In the genomic region with DNA sequence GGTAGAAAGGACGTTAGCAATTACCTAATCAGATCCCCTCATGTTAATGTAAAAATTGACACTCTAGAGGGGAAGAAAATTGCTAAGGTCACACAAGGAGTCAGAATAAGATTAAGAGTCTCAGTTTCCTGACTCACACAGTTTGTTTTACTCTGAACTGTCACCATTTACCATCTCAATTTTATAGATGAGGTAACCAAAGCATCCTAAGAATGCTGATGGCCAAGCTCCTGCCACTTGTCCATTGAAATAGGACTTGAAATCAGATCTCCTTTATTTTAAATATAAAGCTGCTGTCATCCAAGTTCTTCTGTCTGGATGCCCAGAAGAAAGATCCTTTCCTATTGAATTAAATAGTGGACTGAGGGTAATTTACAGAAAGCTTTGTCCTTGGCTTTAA, we compare ENCODE assay signal across 11 cellular contexts.
DNase-seq lines count a peak whose midpoint lies in the region; ATAC-seq, FAIRE-seq and TF ChIP-seq lines count a peak whose summit lies in the region.
"Had no signal": no experiment of that assay in that cellular context is flagged by ENCODE, and none has a peak within 500 bp of the region (broad histone marks: within the 10 kb centered on the region; RNA-seq: fewer than 3 reads in every experiment).

No MANE protein-coding gene starts in this region.

- H3K4me3 ChIP-seq in right lobe of liver, result no peak overlapping the region

- no peaks in the 10 kb centered on the region for H3K9me3 ChIP-seq in right lobe of liver

- DNase-seq in GM19239 (ENCODE audit: insufficient read length, low spot score) (no peak), RPMI7951 (ENCODE audit: low read depth) (peak; percentile 2), glomerular visceral epithelial cell (ENCODE audit: extremely low spot score) (peak; percentile 1), renal cortical epithelial cell (ENCODE audit: low read depth) (peak; percentile 2), epidermal melanocyte (ENCODE audit: insufficient read length, low spot score) (no peak), right lobe of liver (no peak)
- DNase-seq: CD8-positive, alpha-beta T cell; Karpas-422; midbrain; NCI-H2029 had no signal

- no peak for ATAC-seq in HG02852 (IDR thresholded peaks at IDR 0.05; ENCODE audit: unreplicated experiment)
- ATAC-seq in right lobe of liver, result no peak
- ATAC-seq: CD8-positive, alpha-beta T cell had no signal

- WGBS in right lobe of liver (ENCODE audit: insufficient coverage, low coverage, low lambda C conversion rate, missing lambda C conversion rate), result 7% methylated on average over 1 of the region's 1 CpG

- no peak overlapping the region for H3K27ac ChIP-seq in right lobe of liver

- no peaks in the 10 kb centered on the region for H3K36me3 ChIP-seq in right lobe of liver

- intact Hi-C loops in right lobe of liver (cut with DNase I), result no loop called here

- no peaks in the 10 kb centered on the region for H3K27me3 ChIP-seq in right lobe of liver

- TF ChIP-seq POLR2A in right lobe of liver (IDR thresholded peaks at IDR 0.05), result no peak

- no peak for TF ChIP-seq CTCF in right lobe of liver (IDR thresholded peaks at IDR 0.05)

- H3K4me1 ChIP-seq in right lobe of liver, result no peaks in the 10 kb centered on the region

- FAIRE-seq in GM19239 (lab: Jason Lieb, UNC), result peak; percentile 56

Comparison
In these comparisons a context has a peak if more than half of its experiments do, and no peak if none do; other contexts are left out.
1. DNase-seq: peak in RPMI7951 (single experiment), glomerular visceral epithelial cell (single experiment) and renal cortical epithelial cell (single experiment); none in GM19239 (single experiment), epidermal melanocyte (single experiment) and right lobe of liver (0 of 3).